Comparison of ENCODE assay signal across 18 cellular contexts in the genomic region with DNA sequence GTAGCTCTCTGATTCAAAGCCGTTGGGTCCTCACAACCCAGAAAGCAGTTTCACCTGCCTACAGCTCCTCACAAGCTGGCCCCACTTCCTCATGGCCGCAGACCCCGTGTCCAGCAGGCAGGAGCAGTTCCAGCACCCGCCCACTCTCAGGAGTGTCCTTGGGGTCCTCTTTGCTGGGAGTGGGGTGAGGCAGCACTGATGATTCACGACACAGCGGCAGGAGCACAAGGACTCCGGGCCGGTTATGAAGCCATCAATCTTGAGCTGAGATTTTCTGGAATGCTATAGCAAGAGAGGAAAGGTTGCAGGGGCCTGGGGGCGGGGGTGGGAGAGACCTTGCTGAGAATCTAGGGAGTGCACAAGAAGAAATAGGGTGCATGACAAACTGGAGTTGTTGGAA.
A peak's percentile ranks its signal among the peaks of the same experiment; 100 is the strongest.
DNase-seq lines count a peak whose midpoint lies in the region; ATAC-seq and TF ChIP-seq lines count a peak whose summit lies in the region.
"Had no signal": no experiment of that assay in that cellular context is flagged by ENCODE, and none has a peak within 500 bp of the region (broad histone marks: within the 10 kb centered on the region; RNA-seq: fewer than 3 reads in every experiment).

No MANE protein-coding gene starts in this region.

- H3K36me3 ChIP-seq in WERI-Rb-1: no peaks in the 10 kb centered on the region

- peak overlapping the region; percentile 8 for H3K27ac Mint-ChIP-seq in neural crest cell (ENCODE audit: unreplicated experiment)
- H3K27ac Mint-ChIP-seq: CD4-positive, alpha-beta memory T cell; H9 had no signal

- no peaks in the 10 kb centered on the region for H3K27me3 ChIP-seq in WERI-Rb-1 (ENCODE audit: insufficient read depth, low read depth, severe bottlenecking)

- TF ChIP-seq CTCF in WERI-Rb-1 (IDR thresholded peaks at IDR 0.05; ENCODE audit: low read depth, low read length): no peak
- TF ChIP-seq CTCF in neural crest cell (conservative IDR thresholded peaks at IDR 0.05): no peak

- H3K36me3 Mint-ChIP-seq in neural crest cell (ENCODE audit: low read depth): no peaks in the 10 kb centered on the region
- H3K36me3 Mint-ChIP-seq: CD4-positive, alpha-beta memory T cell had no signal

- no peak for ATAC-seq in HG03442 (IDR thresholded peaks at IDR 0.05; ENCODE audit: unreplicated experiment)
- ATAC-seq in GM18873 (IDR thresholded peaks at IDR 0.05; ENCODE audit: low FRiP score, unreplicated experiment): no peak
- ATAC-seq in GM21390 (IDR thresholded peaks at IDR 0.05; ENCODE audit: unreplicated experiment): no peak
- ATAC-seq: GM12878, HCT116 had no signal

- no peaks in the 10 kb centered on the region for H3K9me3 Mint-ChIP-seq in neural crest cell
- H3K9me3 Mint-ChIP-seq: CD4-positive, alpha-beta memory T cell; H9 had no signal

- peak overlapping the region; percentile 64 for H3K27ac ChIP-seq in WERI-Rb-1
- H3K27ac ChIP-seq: GM23248 had no signal

- no peaks in the 10 kb centered on the region for H3K4me1 Mint-ChIP-seq in neural crest cell
- H3K4me1 Mint-ChIP-seq: CD4-positive, alpha-beta memory T cell had no signal

- DNase-seq in WERI-Rb-1 (no peak), left kidney (ENCODE audit: low read depth, low spot score) (peak; percentile 64), neural crest cell (ENCODE audit: low read depth, low spot score) (no peak), occipital lobe (lab: John Stamatoyannopoulos, UW) (no peak)
- DNase-seq: C1 segment of cervical spinal cord; Caco-2; CD4-positive, alpha-beta memory T cell; DMS153; DND-41; EL; GDM1; GM23248; H9 had no signal

- H3K4me3 Mint-ChIP-seq in neural crest cell: no peak overlapping the region
- H3K4me3 Mint-ChIP-seq: CD4-positive, alpha-beta memory T cell; H9 had no signal

- H3K9me3 ChIP-seq in WERI-Rb-1 (ENCODE audit: severe bottlenecking): no peaks in the 10 kb centered on the region
- H3K9me3 ChIP-seq: Caco-2 had no signal

- H3K27me3 Mint-ChIP-seq in neural crest cell (ENCODE audit: low read depth): peaks cover 3% of the 10 kb centered on the region

- H3K4me3 ChIP-seq in WERI-Rb-1 (ENCODE audit: low read depth, low read length): no peak overlapping the region
- H3K4me3 ChIP-seq: GM12878, GM23248 had no signal
